In the genomic region with DNA sequence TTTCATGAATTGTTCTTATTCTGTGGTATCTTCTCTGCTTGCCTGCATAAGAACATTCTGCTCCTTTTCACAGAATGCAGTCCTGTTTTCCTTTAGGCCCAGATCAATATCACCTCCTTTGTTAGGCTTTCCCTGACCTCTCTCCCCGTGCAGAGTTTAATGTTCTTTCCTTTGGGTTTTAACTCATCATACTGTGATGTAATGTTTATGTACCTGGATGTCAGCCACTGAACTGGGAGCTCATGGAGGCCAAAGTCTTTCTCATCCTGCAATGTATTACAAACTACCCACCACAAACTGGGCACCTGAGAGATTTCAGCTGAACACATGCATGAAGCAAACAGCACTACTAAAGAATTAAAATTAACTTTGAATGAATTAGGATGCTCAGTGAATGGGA, we compare ENCODE assay signal across 18 cellular contexts.
"Had no signal": no experiment of that assay in that cellular context is flagged by ENCODE, and none has a peak within 500 bp of the region (broad histone marks: within the 10 kb centered on the region; RNA-seq: fewer than 3 reads in every experiment).

No MANE protein-coding gene starts in this region.

- H3K9me3 ChIP-seq: gastrocnemius medialis, heart right ventricle, right atrium auricular region, testis, tibial nerve, upper lobe of right lung, vagina had no signal

- H3K36me3 ChIP-seq: gastrocnemius medialis, heart right ventricle, right atrium auricular region, tibial nerve, upper lobe of right lung, vagina had no signal

- H3K4me1 Mint-ChIP-seq: immature natural killer cell; naive thymus-derived CD8-positive, alpha-beta T cell; stimulated activated effector memory CD8-positive, alpha-beta T cell treated with anti-CD3 and anti-CD28 coated beads, Interleukin-12 subunit alpha, Interleukin-12 subunit beta, amount 100 ng/mL, for 72 hours had no signal

- H3K27me3 ChIP-seq: gastrocnemius medialis, right atrium auricular region, testis, tibial nerve, upper lobe of right lung, vagina had no signal

- DNase-seq: effector memory CD4-positive, alpha-beta T cell; gastrocnemius medialis; heart right ventricle; immature natural killer cell; kidney; left cardiac atrium; left ventricle myocardium superior; naive thymus-derived CD8-positive, alpha-beta T cell; posterior cingulate gyrus; stimulated activated CD4-positive, alpha-beta T cell treated with anti-CD3 and anti-CD28 coated beads, Interleukin-4, amount 100 ng/mL, for 1 hour; stimulated activated CD8-positive, alpha-beta memory T cell treated with anti-CD3 and anti-CD28 coated beads, Interleukin-4, amount 100 ng/mL, for 48 hours; stimulated activated naive CD8-positive, alpha-beta T cell treated with anti-CD3 and anti-CD28 coated beads, Interleukin-15, Interleukin-2, amounts not matched to agents 100 U/mL and 50 U/mL, for 24 hours; testis; upper lobe of right lung had no signal

- ATAC-seq: gastrocnemius medialis; heart right ventricle; left cardiac atrium; left ventricle myocardium superior; naive thymus-derived CD8-positive, alpha-beta T cell; stimulated activated effector memory CD8-positive, alpha-beta T cell treated with anti-CD3 and anti-CD28 coated beads, Interleukin-12 subunit alpha, Interleukin-12 subunit beta, amount 100 ng/mL, for 72 hours; stimulated activated naive CD8-positive, alpha-beta T cell treated with anti-CD3 and anti-CD28 coated beads, Interleukin-15, Interleukin-2, amounts not matched to agents 100 U/mL and 50 U/mL, for 24 hours; upper lobe of right lung had no signal

- H3K27ac ChIP-seq: gastrocnemius medialis, heart right ventricle, right atrium auricular region, testis, tibial nerve, upper lobe of right lung, vagina had no signal

- H3K9me3 Mint-ChIP-seq: naive thymus-derived CD8-positive, alpha-beta T cell; stimulated activated effector memory CD8-positive, alpha-beta T cell treated with anti-CD3 and anti-CD28 coated beads, Interleukin-12 subunit alpha, Interleukin-12 subunit beta, amount 100 ng/mL, for 72 hours had no signal

- H3K27ac Mint-ChIP-seq: immature natural killer cell; naive thymus-derived CD8-positive, alpha-beta T cell; stimulated activated effector memory CD8-positive, alpha-beta T cell treated with anti-CD3 and anti-CD28 coated beads, Interleukin-12 subunit alpha, Interleukin-12 subunit beta, amount 100 ng/mL, for 72 hours had no signal

- H3K4me3 Mint-ChIP-seq: immature natural killer cell; naive thymus-derived CD8-positive, alpha-beta T cell; stimulated activated effector memory CD8-positive, alpha-beta T cell treated with anti-CD3 and anti-CD28 coated beads, Interleukin-12 subunit alpha, Interleukin-12 subunit beta, amount 100 ng/mL, for 72 hours had no signal

- H3K4me3 ChIP-seq: gastrocnemius medialis, heart right ventricle, right atrium auricular region, testis, tibial nerve, upper lobe of right lung, vagina had no signal

- H3K4me1 ChIP-seq: gastrocnemius medialis, heart right ventricle, right atrium auricular region, testis, tibial nerve, upper lobe of right lung, vagina had no signal
